Comparison of ENCODE assay signal across 21 cellular contexts in genomic region chr5:570886-571285, GRCh38.
"Had no signal": no experiment of that assay in that cellular context is flagged by ENCODE, and none has a peak within 500 bp of the region (broad histone marks: within the 10 kb centered on the region; RNA-seq: fewer than 3 reads in every experiment).

No MANE protein-coding gene starts in this region.

- H3K79me2 ChIP-seq: hepatocyte, parathyroid adenoma had no signal

- H3K4me2 ChIP-seq: hepatocyte had no signal

- H3K4me3 ChIP-seq: hepatocyte, psoas muscle, right lobe of liver, stomach, thoracic aorta, transverse colon had no signal

- H3K9ac ChIP-seq: parathyroid adenoma had no signal

- H3K27ac Mint-ChIP-seq: mesothelial cell of epicardium, natural killer cell had no signal

- H3K36me3 Mint-ChIP-seq: mesothelial cell of epicardium, natural killer cell had no signal

- H3K9me3 Mint-ChIP-seq: natural killer cell had no signal

- H3K27ac ChIP-seq: foreskin keratinocyte, hepatocyte, parathyroid adenoma, psoas muscle, right lobe of liver, stomach, thoracic aorta, transverse colon had no signal

- DNase-seq: dermis blood vessel endothelial cell; erythroblast; foreskin keratinocyte; kidney glomerular epithelial cell; mammary epithelial cell; natural killer cell; occipital lobe; psoas muscle; retina; right lobe of liver; stimulated activated CD4-positive, alpha-beta T cell treated with anti-CD3 and anti-CD28 coated beads, Interleukin-2, amount 100 ng/mL, for 24 hours; stimulated activated CD4-positive, alpha-beta T cell treated with anti-CD3 and anti-CD28 coated beads, Interleukin-4, amount 100 ng/mL, for 4 hours; stimulated activated naive CD4-positive, alpha-beta T cell; stomach; substantia nigra; transverse colon had no signal

- H2AFZ ChIP-seq: hepatocyte, parathyroid adenoma had no signal

- ATAC-seq: foreskin keratinocyte, natural killer cell, psoas muscle, right lobe of liver had no signal

- H3K4me1 Mint-ChIP-seq: mesothelial cell of epicardium, natural killer cell, neural crest cell had no signal

- H3K27me3 ChIP-seq: hepatocyte, right lobe of liver had no signal

- H3K9me3 ChIP-seq: psoas muscle, right lobe of liver, thoracic aorta had no signal

- H3K4me3 Mint-ChIP-seq: mesothelial cell of epicardium, natural killer cell, neural crest cell had no signal

- H3K4me1 ChIP-seq: foreskin keratinocyte, parathyroid adenoma, psoas muscle, right lobe of liver had no signal

- H3K36me3 ChIP-seq: right lobe of liver, stomach, thoracic aorta, transverse colon had no signal
